ENCODE assay signal across 15 cellular contexts in the genomic region with DNA sequence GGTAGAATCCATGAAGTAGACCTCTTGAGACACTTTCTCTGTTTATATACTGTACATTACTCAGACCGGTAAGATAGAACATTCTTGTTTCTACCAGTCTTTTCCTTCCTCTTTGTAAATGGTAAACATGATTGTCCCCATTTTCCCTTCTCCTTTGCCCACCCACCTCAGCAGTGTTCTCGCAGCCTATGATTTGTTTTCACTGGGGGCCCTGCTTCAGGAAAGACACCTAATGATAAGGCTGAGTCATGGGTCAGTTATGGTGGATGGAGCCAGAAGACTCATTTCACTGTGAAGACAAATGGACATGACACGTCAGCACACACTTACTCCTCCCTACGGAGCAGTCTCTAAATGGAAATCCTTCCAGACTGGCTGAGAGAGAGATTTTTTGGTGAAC. TPM values are rescaled to one million over a fixed set of nuclear protein-coding genes. Genes with fewer than 3 reads are reported as not detected.
DNase-seq lines count a peak whose midpoint lies in the region; ATAC-seq and TF ChIP-seq lines count a peak whose summit lies in the region.
"Had no signal": no experiment of that assay in that cellular context is flagged by ENCODE, and none has a peak within 500 bp of the region (broad histone marks: within the 10 kb centered on the region; RNA-seq: fewer than 3 reads in every experiment).

No MANE protein-coding gene starts in this region.

- H3K4me1 ChIP-seq in fibroblast of lung (ENCODE audit: control insufficient read depth, extremely low read depth, insufficient read depth, low read length) (peaks cover 2% of the 10 kb centered on the region), mucosa of descending colon (ENCODE audit: low read depth) (no peaks in the 10 kb centered on the region)

- no peak overlapping the region for H3K4me3 Mint-ChIP-seq in progenitor cell of endocrine pancreas (ENCODE audit: low read depth)
- H3K4me3 Mint-ChIP-seq in activated naive CD4-positive, alpha-beta T cell treated with anti-CD3 and anti-CD28 coated beads, Interleukin-2, amount 10 ng/mL, durations not matched to agents 7 days and 5 days: no peak overlapping the region
- H3K4me3 Mint-ChIP-seq: activated CD8-positive, alpha-beta T cell treated with anti-CD3 and anti-CD28 coated beads, Interleukin-2, amount 10 ng/mL, durations not matched to agents 7 days and 5 days; activated naive CD8-positive, alpha-beta T cell treated with anti-CD3 and anti-CD28 coated beads, Interleukin-2, amount 50 U/mL, for 24 hours; neural progenitor cell; stimulated activated naive CD8-positive, alpha-beta T cell treated with anti-CD3 and anti-CD28 coated beads, Interleukin-15, amount 100 ng/mL, for 72 hours had no signal

- no peaks in the 10 kb centered on the region for H3K27me3 Mint-ChIP-seq in progenitor cell of endocrine pancreas
- H3K27me3 Mint-ChIP-seq in activated naive CD4-positive, alpha-beta T cell treated with anti-CD3 and anti-CD28 coated beads, Interleukin-2, amount 10 ng/mL, durations not matched to agents 7 days and 5 days: no peaks in the 10 kb centered on the region
- H3K27me3 Mint-ChIP-seq: activated naive CD8-positive, alpha-beta T cell treated with anti-CD3 and anti-CD28 coated beads, Interleukin-2, amount 50 U/mL, for 24 hours; stimulated activated naive CD8-positive, alpha-beta T cell treated with anti-CD3 and anti-CD28 coated beads, Interleukin-15, amount 100 ng/mL, for 72 hours had no signal

- H3K4me1 Mint-ChIP-seq in progenitor cell of endocrine pancreas (ENCODE audit: low read depth): peaks cover 18% of the 10 kb centered on the region
- H3K4me1 Mint-ChIP-seq in activated naive CD4-positive, alpha-beta T cell treated with anti-CD3 and anti-CD28 coated beads, Interleukin-2, amount 10 ng/mL, durations not matched to agents 7 days and 5 days: no peaks in the 10 kb centered on the region
- H3K4me1 Mint-ChIP-seq: activated naive CD8-positive, alpha-beta T cell treated with anti-CD3 and anti-CD28 coated beads, Interleukin-2, amount 50 U/mL, for 24 hours had no signal

- TF ChIP-seq CTCF in fibroblast of lung (conservative IDR thresholded peaks at IDR 0.05 in 1 of 2, IDR thresholded peaks at IDR 0.05 in 1 of 2; ENCODE audit: low read depth in 1 of 2, low read length in 2 of 2): no peak
- no peak for TF ChIP-seq CTCF in progenitor cell of endocrine pancreas (IDR thresholded peaks at IDR 0.05; ENCODE audit: unreplicated experiment)
- no peak for TF ChIP-seq CTCF in mucosa of descending colon (IDR thresholded peaks at IDR 0.05)

- H2AFZ ChIP-seq in fibroblast of lung (ENCODE audit: low read length): no peak overlapping the region
- H2AFZ ChIP-seq: neural progenitor cell had no signal

- CTCF ChIA-PET in activated naive CD4-positive, alpha-beta T cell treated with anti-CD3 and anti-CD28 coated beads, Interleukin-2, amount 10 ng/mL, durations not matched to agents 7 days and 5 days (lab: Charles Lee): no interaction called here

- H3K9me3 Mint-ChIP-seq in progenitor cell of endocrine pancreas (ENCODE audit: low read depth): no peaks in the 10 kb centered on the region
- H3K9me3 Mint-ChIP-seq in activated naive CD4-positive, alpha-beta T cell treated with anti-CD3 and anti-CD28 coated beads, Interleukin-2, amount 10 ng/mL, durations not matched to agents 7 days and 5 days: no peaks in the 10 kb centered on the region
- H3K9me3 Mint-ChIP-seq: activated naive CD8-positive, alpha-beta T cell treated with anti-CD3 and anti-CD28 coated beads, Interleukin-2, amount 50 U/mL, for 24 hours; stimulated activated naive CD8-positive, alpha-beta T cell treated with anti-CD3 and anti-CD28 coated beads, Interleukin-15, amount 100 ng/mL, for 72 hours had no signal

- H3K9me3 ChIP-seq in fibroblast of lung (ENCODE audit: control insufficient read depth, insufficient read depth, low read depth, low read length): no peaks in the 10 kb centered on the region
- H3K9me3 ChIP-seq in mucosa of descending colon: no peaks in the 10 kb centered on the region

- peak overlapping the region; percentile 87 for H3K27ac Mint-ChIP-seq in progenitor cell of endocrine pancreas
- no peak overlapping the region for H3K27ac Mint-ChIP-seq in activated naive CD4-positive, alpha-beta T cell treated with anti-CD3 and anti-CD28 coated beads, Interleukin-2, amount 10 ng/mL, durations not matched to agents 7 days and 5 days
- H3K27ac Mint-ChIP-seq: activated CD8-positive, alpha-beta T cell treated with anti-CD3 and anti-CD28 coated beads, Interleukin-2, amount 10 ng/mL, durations not matched to agents 7 days and 5 days; activated naive CD8-positive, alpha-beta T cell treated with anti-CD3 and anti-CD28 coated beads, Interleukin-2, amount 50 U/mL, for 24 hours; neural progenitor cell had no signal

- H3K4me2 ChIP-seq in fibroblast of lung (ENCODE audit: extremely low read depth, insufficient read depth, low read length): no peak overlapping the region
- H3K4me2 ChIP-seq: neural progenitor cell had no signal

- no peak overlapping the region for H3K4me3 ChIP-seq in fibroblast of lung (replicated peaks in 1 of 4; ENCODE audit: control extremely low read depth in 1 of 4, insufficient read depth in 1 of 4, low read depth in 3 of 4, low read length in 4 of 4)
- no peak overlapping the region for H3K4me3 ChIP-seq in mucosa of descending colon
- H3K4me3 ChIP-seq: neural progenitor cell had no signal

- intact Hi-C loops in mucosa of descending colon (cut with DNase I, micrococcal nuclease): no loop called here

- no peak for ATAC-seq in mucosa of descending colon
- ATAC-seq: activated CD8-positive, alpha-beta T cell treated with anti-CD3 and anti-CD28 coated beads, Interleukin-2, amount 10 ng/mL, durations not matched to agents 7 days and 5 days; activated naive CD8-positive, alpha-beta T cell treated with anti-CD3 and anti-CD28 coated beads, Interleukin-2, amount 50 U/mL, for 24 hours; stimulated activated naive CD8-positive, alpha-beta T cell treated with anti-CD3 and anti-CD28 coated beads, Interleukin-15, amount 100 ng/mL, for 72 hours had no signal

- H3K27ac ChIP-seq in fibroblast of lung (ENCODE audit: insufficient read depth, low read length): peak overlapping the region; percentile 14
- H3K27ac ChIP-seq: 22Rv1, neural progenitor cell had no signal

- no peaks in the 10 kb centered on the region for H3K27me3 ChIP-seq in fibroblast of lung (ENCODE audit: control insufficient read depth, insufficient read depth, low read length)
- H3K27me3 ChIP-seq: neural progenitor cell had no signal

- no peak overlapping the region for H3K9ac ChIP-seq in fibroblast of lung (ENCODE audit: insufficient read depth, low read length)
- H3K9ac ChIP-seq: neural progenitor cell had no signal

- H3K79me2 ChIP-seq in fibroblast of lung (ENCODE audit: control insufficient read depth, insufficient read depth, low read length): peaks cover 29% of the 10 kb centered on the region

- H4K20me1 ChIP-seq in fibroblast of lung (ENCODE audit: control insufficient read depth, extremely low read depth, insufficient read depth, low read length): no peaks in the 10 kb centered on the region

- H3K36me3 ChIP-seq in fibroblast of lung (ENCODE audit: control insufficient read depth, insufficient read depth, low read length): peaks cover 19% of the 10 kb centered on the region
- H3K36me3 ChIP-seq in mucosa of descending colon (ENCODE audit: low read depth): no peaks in the 10 kb centered on the region

- DNase-seq in NCI-H2227 (lab: John Stamatoyannopoulos, UW; ENCODE audit: unreplicated experiment) (peak; percentile 18), NCI-H2227 treated with DMSO at 0.1 percent for 48 hours (lab: John Stamatoyannopoulos, UW) (no peak), RKO (ENCODE audit: low spot score) (peak; percentile 56), fibroblast of lung (ENCODE audit: low read depth in 2 of 2) (peak; percentile 81 to 94), progenitor cell of endocrine pancreas (ENCODE audit: low spot score, unreplicated experiment) (no peak), NCI-H2171 treated with DMSO at 0.1 percent for 48 hours (lab: John Stamatoyannopoulos, UW) (no peak), mucosa of descending colon (no peak)
- DNase-seq in activated naive CD4-positive, alpha-beta T cell treated with anti-CD3 and anti-CD28 coated beads, Interleukin-2, amount 10 ng/mL, durations not matched to agents 7 days and 5 days: no peak
- DNase-seq: activated naive CD8-positive, alpha-beta T cell treated with anti-CD3 and anti-CD28 coated beads, Interleukin-2, amount 50 U/mL, for 24 hours; NCI-H2029; stimulated activated CD4-positive, alpha-beta T cell treated with anti-CD3 and anti-CD28 coated beads, Interleukin-2, amount 100 ng/mL, for 24 hours; stimulated activated naive CD8-positive, alpha-beta T cell treated with anti-CD3 and anti-CD28 coated beads, Interleukin-15, amount 100 ng/mL, for 72 hours had no signal

- peaks cover 10% of the 10 kb centered on the region for H3K36me3 Mint-ChIP-seq in progenitor cell of endocrine pancreas (ENCODE audit: insufficient read depth)
- peaks cover 61% of the 10 kb centered on the region for H3K36me3 Mint-ChIP-seq in activated naive CD4-positive, alpha-beta T cell treated with anti-CD3 and anti-CD28 coated beads, Interleukin-2, amount 10 ng/mL, durations not matched to agents 7 days and 5 days

RNA-seq across cellular contexts. Expression of gene CENPO, which starts 23.7 kb away (rescaled TPM):
- total RNA-seq in fibroblast of lung: 3.3 and 9.1 TPM in 2 replicates
- 12.7 and 31.8 TPM in 2 replicates for polyA plus RNA-seq in fibroblast of lung
- 12.1 and 26.3 TPM in 2 replicates for polyA plus RNA-seq in fibroblast of lung (2012)
- polyA minus RNA-seq in fibroblast of lung (ENCODE audit: low replicate concordance): 35.2 and 53.6 TPM in 2 replicates
- total RNA-seq in progenitor cell of endocrine pancreas: 28.8 and 30.6 TPM in 2 replicates
- 10 to 100 TPM in 2 of 3 donors, 1 to 10 TPM in 1; 6.0 to 15.7 (median 13.4) TPM for total RNA-seq in mucosa of descending colon

RNA-seq across cellular contexts. Expression of gene PTRHD1, which starts 23.7 kb away (rescaled TPM):
- total RNA-seq in fibroblast of lung (23.6 and 29.9 TPM in 2 replicates), progenitor cell of endocrine pancreas (21.3 and 26.2 TPM in 2 replicates), mucosa of descending colon (10 to 100 TPM; 19.6 to 43.4 (median 41.9) TPM)
- 22.5 and 26.3 TPM in 2 replicates for polyA plus RNA-seq in fibroblast of lung
- 65.7 and 78.8 TPM in 2 replicates for polyA plus RNA-seq in fibroblast of lung (2012)
- polyA minus RNA-seq in fibroblast of lung (ENCODE audit: low replicate concordance): 5.6 and 26.7 TPM in 2 replicates

Comparison
In these comparisons a context has a peak if more than half of its experiments do, and no peak if none do; other contexts are left out.
1. DNase-seq: peak in NCI-H2227 (single experiment), RKO (single experiment) and fibroblast of lung (2 of 2); none in NCI-H2227 treated with DMSO at 0.1 percent for 48 hours (single experiment), progenitor cell of endocrine pancreas (single experiment), NCI-H2171 treated with DMSO at 0.1 percent for 48 hours (single experiment), mucosa of descending colon (0 of 3) and activated naive CD4-positive, alpha-beta T cell treated with anti-CD3 and anti-CD28 coated beads, Interleukin-2, amount 10 ng/mL, durations not matched to agents 7 days and 5 days (single experiment).